In the genomic region with DNA sequence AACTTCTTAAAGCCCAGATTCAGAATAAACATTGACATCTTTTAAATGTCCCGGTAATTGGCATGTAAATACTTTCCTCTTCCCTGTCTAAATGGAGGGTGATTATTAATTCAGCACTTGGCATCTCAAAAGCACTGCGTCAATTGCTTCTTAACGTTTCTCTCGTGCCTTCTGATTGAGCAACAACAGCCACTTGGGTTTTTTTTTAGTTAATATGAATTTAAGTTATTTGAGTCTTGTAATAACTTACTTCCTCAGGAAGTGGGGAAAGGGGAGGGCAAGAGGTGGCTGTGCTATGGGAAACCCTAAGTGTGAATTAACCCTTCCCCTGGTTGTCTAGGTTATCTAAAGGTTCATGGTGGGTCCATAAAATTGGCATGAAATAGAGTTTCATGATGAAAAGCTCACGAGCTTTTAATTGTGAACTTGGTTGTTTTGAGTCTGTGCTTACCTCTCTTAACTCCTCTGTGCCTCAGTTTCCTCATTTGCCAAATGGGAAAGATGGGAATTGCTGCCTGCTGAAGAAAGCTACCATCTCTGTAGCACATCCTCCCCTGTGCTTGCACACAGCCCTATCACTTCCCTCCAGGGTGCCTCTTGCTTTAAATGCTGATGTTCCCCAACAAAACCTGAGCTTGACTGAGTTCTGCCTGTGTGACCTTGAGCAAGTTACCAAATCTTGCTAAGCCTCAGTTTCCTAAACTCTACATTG, we compare ENCODE assay signal across 15 cellular contexts.
DNase-seq lines count a peak whose midpoint lies in the region; TF ChIP-seq lines count a peak whose summit lies in the region.
"Had no signal": no experiment of that assay in that cellular context is flagged by ENCODE, and none has a peak within 500 bp of the region (broad histone marks: within the 10 kb centered on the region; RNA-seq: fewer than 3 reads in every experiment).

No MANE protein-coding gene starts in this region.

- intact Hi-C loops in A673 (cut with micrococcal nuclease; ENCODE audit: unreplicated experiment) = no loop called here

- no peak overlapping the region for H2BK120ac ChIP-seq in mesendoderm (ENCODE audit: low read depth, low read length)

- H2AK5ac ChIP-seq in mesendoderm (ENCODE audit: low read length) = no peak overlapping the region

- peak overlapping the region; percentile 27; the same call in 1 of the 2 replicates for H3K4me2 ChIP-seq in OCI-LY3 (ENCODE audit: low read length)
- no peak overlapping the region for H3K4me2 ChIP-seq in mesendoderm (ENCODE audit: low read length)

- WGBS in mesendoderm (ENCODE audit: extremely low coverage, insufficient coverage, low lambda C conversion rate) = no CpG with 5 or more reads among the region's 5 CpGs

- CTCF ChIA-PET in A673 (lab: Charles Lee) = no interaction called here

- peak; percentile 48 for DNase-seq in A673 (ENCODE audit: low spot score)
- DNase-seq in GF-D8 (lab: John Stamatoyannopoulos, UW) = peak; percentile 89
- peak; percentile 20 for DNase-seq in iris pigment epithelial cell (ENCODE audit: low read depth)
- no peak for DNase-seq in globus pallidus (ENCODE audit: low spot score)
- DNase-seq in NCI-H187 (lab: John Stamatoyannopoulos, UW) = no peak
- no peak for DNase-seq in mesendoderm
- no peak for DNase-seq in NCI-H146 treated with DMSO at 0.1 percent for 48 hours (lab: John Stamatoyannopoulos, UW; ENCODE audit: unreplicated experiment)
- DNase-seq: activated CD8-positive, alpha-beta memory T cell treated with anti-CD3 and anti-CD28 coated beads for 24 hours; activated naive CD4-positive, alpha-beta T cell treated with anti-CD3 and anti-CD28 coated beads, Interleukin-2, amount 50 U/mL, for 16 hours; C1 segment of cervical spinal cord; NCI-H1694 treated with DMSO at 0.1 percent for 48 hours; stimulated activated CD4-positive, alpha-beta T cell treated with anti-CD3 and anti-CD28 coated beads, Interleukin-12 subunit alpha, Interleukin-12 subunit beta, amount 100 ng/mL, for 4 hours had no signal

- H3K4me1 ChIP-seq in A673 (ENCODE audit: insufficient read depth, low read length, poor library complexity, severe bottlenecking) (no peaks in the 10 kb centered on the region), OCI-LY3 (ENCODE audit: low read length) (peaks cover 9% of the 10 kb centered on the region), mesendoderm (ENCODE audit: control insufficient read depth, low read depth, low read length) (no peaks in the 10 kb centered on the region)

- H3K56ac ChIP-seq in mesendoderm (ENCODE audit: low read length) = no peak overlapping the region

- H3K36me3 ChIP-seq in A673 (ENCODE audit: insufficient read depth, low read length, poor library complexity, severe bottlenecking) (no peaks in the 10 kb centered on the region), OCI-LY3 (replicated peaks; ENCODE audit: low read depth, low read length) (no peaks in the 10 kb centered on the region), mesendoderm (ENCODE audit: control insufficient read depth, insufficient read depth, low read length) (no peaks in the 10 kb centered on the region)
- H3K36me3 ChIP-seq: Peyer's patch had no signal

- POLR2A ChIA-PET in A673 (lab: Charles Lee; ENCODE audit: low non-redundant PET) = no interaction called here

- no peak overlapping the region for H3K4ac ChIP-seq in mesendoderm (ENCODE audit: low read depth, low read length)

- H3K79me2 ChIP-seq in OCI-LY3 (ENCODE audit: low read length) (no peaks in the 10 kb centered on the region), mesendoderm (ENCODE audit: control insufficient read depth, insufficient read depth, low read length) (no peaks in the 10 kb centered on the region)

- H4K20me1 ChIP-seq in OCI-LY3 (ENCODE audit: insufficient read depth, low read length) = no peaks in the 10 kb centered on the region

- peaks cover 46% of the 10 kb centered on the region for H3K27me3 ChIP-seq in A673 (replicated peaks; ENCODE audit: insufficient read depth, low read depth, low read length, poor library complexity)
- H3K27me3 ChIP-seq in OCI-LY3 (ENCODE audit: low read depth, low read length) = peaks cover 45% of the 10 kb centered on the region
- H3K27me3 ChIP-seq in mesendoderm (ENCODE audit: insufficient read depth, low read length, poor library complexity) = no peaks in the 10 kb centered on the region
- H3K27me3 ChIP-seq: Peyer's patch had no signal

- BruUV-seq in A673 (replicated peaks; lab: Mats Ljungman, UMichigan) = no TSS peak

- H2BK5ac ChIP-seq in mesendoderm (ENCODE audit: low read length) = no peak overlapping the region

- no peaks in the 10 kb centered on the region for H3K79me1 ChIP-seq in mesendoderm (ENCODE audit: low read length)

- no peaks in the 10 kb centered on the region for H3K9me3 ChIP-seq in A673 (ENCODE audit: low read depth, low read length, poor library complexity, severe bottlenecking)
- no peaks in the 10 kb centered on the region for H3K9me3 ChIP-seq in OCI-LY3 (ENCODE audit: insufficient read depth, low read length)
- H3K9me3 ChIP-seq: Peyer's patch had no signal

- no peak overlapping the region for H3K23ac ChIP-seq in mesendoderm (ENCODE audit: low read length)

- no peak overlapping the region for H4K8ac ChIP-seq in mesendoderm (ENCODE audit: low read depth, low read length)

- TF ChIP-seq CTCF in A673 (conservative IDR thresholded peaks at IDR 0.05; ENCODE audit: low read depth, low read length) (no peak), OCI-LY3 (IDR thresholded peaks at IDR 0.05; ENCODE audit: low read depth, low read length) (no peak)

- H4K5ac ChIP-seq in mesendoderm (ENCODE audit: low read length) = no peak overlapping the region

- H3K4me3 ChIP-seq in A673 (ENCODE audit: low read depth, low read length, poor library complexity, severe bottlenecking) (no peak overlapping the region), OCI-LY3 (ENCODE audit: low read length) (no peak overlapping the region), mesendoderm (ENCODE audit: low read length) (no peak overlapping the region)
- H3K4me3 ChIP-seq: coronary artery, Peyer's patch had no signal

- no peak overlapping the region for H3K18ac ChIP-seq in mesendoderm (ENCODE audit: low read length)

- no peak overlapping the region for H2AFZ ChIP-seq in OCI-LY3 (ENCODE audit: low read depth, low read length)

- H3K27ac ChIP-seq in A673 (ENCODE audit: low read depth, low read length, poor library complexity, severe bottlenecking) = no peak overlapping the region
- H3K27ac ChIP-seq in OCI-LY3 (ENCODE audit: low read length) = no peak overlapping the region
- H3K27ac ChIP-seq in mesendoderm (ENCODE audit: low read depth, low read length) = no peak overlapping the region
- H3K27ac ChIP-seq: coronary artery, Peyer's patch had no signal

- no peak overlapping the region for H2BK15ac ChIP-seq in mesendoderm (replicated peaks; ENCODE audit: low read depth)

- H3K9ac ChIP-seq in OCI-LY3 (ENCODE audit: low read length) (no peak overlapping the region), mesendoderm (ENCODE audit: low read length) (no peak overlapping the region)

Comparison
In these comparisons a context has a peak if more than half of its experiments do, and no peak if none do; other contexts are left out.
1. DNase-seq: peak in A673 (single experiment), GF-D8 (single experiment) and iris pigment epithelial cell (single experiment); none in globus pallidus (single experiment), NCI-H187 (0 of 2), mesendoderm (single experiment) and NCI-H146 treated with DMSO at 0.1 percent for 48 hours (single experiment).